In genomic region chr6:87472525-87473418, GRCh38 we compare ENCODE assay signal across 1 cellular context.
A peak's percentile ranks its signal among the peaks of the same experiment; 100 is the strongest.
TF ChIP-seq lines count a peak whose summit lies in the region.

Gene SLC35A1 (plus strand): TSS chr6:87472974. CDS start chr6:87473004, 30 bp downstream.

TF ChIP-seq in HepG2, 621 proteins besides CTCF, POLR2A, EP300 and RAD21 (continued from another document and continues in another):
- TF ChIP-seq KIAA2018 (CRISPR knock-in tag; IDR thresholded peaks at IDR 0.05; ENCODE audit: borderline replicate concordance): no peak
- TF ChIP-seq CEBPZ (IDR thresholded peaks at IDR 0.05; ENCODE audit: low read length): no peak
- TF ChIP-seq NFIB (CRISPR knock-in tag; IDR thresholded peaks at IDR 0.05; ENCODE audit: borderline replicate concordance): no peak
- no peak for TF ChIP-seq GRHL1 (CRISPR knock-in tag; conservative IDR thresholded peaks at IDR 0.05)
- TF ChIP-seq ZNF253 (CRISPR knock-in tag; IDR thresholded peaks at IDR 0.05; ENCODE audit: borderline replicate concordance): no peak; the same call in 1 of the 2 replicates
- TF ChIP-seq ZFP36L2 (CRISPR knock-in tag; IDR thresholded peaks at IDR 0.05): no peak
- no peak; the same call in 1 of the 2 replicates for TF ChIP-seq ZNF670 (CRISPR knock-in tag; IDR thresholded peaks at IDR 0.05; ENCODE audit: borderline replicate concordance)
- TF ChIP-seq ZNF468 (CRISPR knock-in tag; IDR thresholded peaks at IDR 0.05): no peak
- peak; percentile 89 for TF ChIP-seq ZGPAT (CRISPR knock-in tag; IDR thresholded peaks at IDR 0.05)
- TF ChIP-seq SMC3 (IDR thresholded peaks at IDR 0.05; ENCODE audit: low read length): no peak
- no peak for TF ChIP-seq RCOR2 (CRISPR knock-in tag; IDR thresholded peaks at IDR 0.05)
- TF ChIP-seq CENPX (CRISPR knock-in tag; IDR thresholded peaks at IDR 0.05): no peak
- TF ChIP-seq STAT5B (CRISPR knock-in tag; IDR thresholded peaks at IDR 0.05): no peak
- no peak for TF ChIP-seq NCOA5 (CRISPR knock-in tag; IDR thresholded peaks at IDR 0.05)
- TF ChIP-seq ZNF20 (CRISPR knock-in tag; IDR thresholded peaks at IDR 0.05): 0 out of 2 replicates have a peak, but pooled peaks have one; percentile 64
- no peak; the same call in 1 of the 2 replicates for TF ChIP-seq ZNF446 (CRISPR knock-in tag; IDR thresholded peaks at IDR 0.05)
- TF ChIP-seq ZKSCAN1 (IDR thresholded peaks at IDR 0.05; ENCODE audit: low read length): no peak
- no peak for TF ChIP-seq ZNF619 (CRISPR knock-in tag; IDR thresholded peaks at IDR 0.05)
- TF ChIP-seq HMGA1 (CRISPR knock-in tag; conservative IDR thresholded peaks at IDR 0.05): no peak
- peak; percentile 50; the same call in 1 of the 2 replicates for TF ChIP-seq ZNF503 (CRISPR knock-in tag; IDR thresholded peaks at IDR 0.05)
- TF ChIP-seq ZNF460 (CRISPR knock-in tag; IDR thresholded peaks at IDR 0.05; ENCODE audit: borderline replicate concordance): no peak
- TF ChIP-seq NR0B2 (CRISPR knock-in tag; IDR thresholded peaks at IDR 0.05): peak; percentile 72
- no peak; the same call in 1 of the 2 replicates for TF ChIP-seq PBX2 (CRISPR knock-in tag; IDR thresholded peaks at IDR 0.05)
- TF ChIP-seq ZBTB1 (CRISPR knock-in tag; IDR thresholded peaks at IDR 0.05; ENCODE audit: borderline replicate concordance): no peak
- TF ChIP-seq ZNF362 (CRISPR knock-in tag; IDR thresholded peaks at IDR 0.05; ENCODE audit: borderline replicate concordance): 0 out of 2 replicates have a peak, but pooled peaks have one; percentile 24
- TF ChIP-seq USF2 (IDR thresholded peaks at IDR 0.05; ENCODE audit: low read depth, low read length): no peak
- no peak; the same call in 1 of the 2 replicates for TF ChIP-seq USF2 (CRISPR knock-in tag; IDR thresholded peaks at IDR 0.05; ENCODE audit: borderline replicate concordance)
- TF ChIP-seq ARID2 (CRISPR knock-in tag; IDR thresholded peaks at IDR 0.05; ENCODE audit: borderline replicate concordance): no peak
- TF ChIP-seq SNAI1 (CRISPR knock-in tag; IDR thresholded peaks at IDR 0.05; ENCODE audit: borderline replicate concordance): peak; percentile 97
- TF ChIP-seq BRD4 (CRISPR knock-in tag; IDR thresholded peaks at IDR 0.05): peak; percentile 74; the same call in 1 of the 2 replicates
